In genomic region chr6:18323935-18324707, GRCh38 we compare ENCODE assay signal across 8 cellular contexts. TPM values are rescaled to one million over a fixed set of nuclear protein-coding genes. Genes with fewer than 3 reads are reported as not detected.
DNase-seq lines count a peak whose midpoint lies in the region; ATAC-seq and TF ChIP-seq lines count a peak whose summit lies in the region.

No MANE protein-coding gene starts in this region.

- H4K20me1 ChIP-seq in neural cell (ENCODE audit: insufficient read depth), result no peaks in the 10 kb centered on the region

- H3K9ac ChIP-seq in neural cell (ENCODE audit: low read length), result no peak overlapping the region

- no peak overlapping the region for H3K4me3 ChIP-seq in neural cell (ENCODE audit: low read length)

- ATAC-seq in GM21786 (IDR thresholded peaks at IDR 0.05; ENCODE audit: unreplicated experiment) (peak; percentile 50), HG03045 (IDR thresholded peaks at IDR 0.05; ENCODE audit: unreplicated experiment) (no peak)

- no peaks in the 10 kb centered on the region for H3K9me2 ChIP-seq in neural cell (ENCODE audit: insufficient read depth, low read length)

- no peak overlapping the region for H3K27ac ChIP-seq in neural cell (ENCODE audit: low read length)

- H3F3A ChIP-seq in neural cell (ENCODE audit: insufficient read depth, low read length, poor library complexity, severe bottlenecking), result no peaks in the 10 kb centered on the region

- H3K36me3 ChIP-seq in neural cell (ENCODE audit: insufficient read depth, low read length), result no peaks in the 10 kb centered on the region

- TF ChIP-seq CTCF in neural cell (IDR thresholded peaks at IDR 0.05; ENCODE audit: poor library complexity, severe bottlenecking), result peak; percentile 85

- peak; percentile 86 for TF ChIP-seq RAD21 in neural cell (conservative IDR thresholded peaks at IDR 0.05)

- TF ChIP-seq EP300 in neural cell (conservative IDR thresholded peaks at IDR 0.05; ENCODE audit: poor library complexity, severe bottlenecking), result no peak

- no peak overlapping the region for H2AFZ ChIP-seq in neural cell (ENCODE audit: low read depth, low read length)

- H3K79me2 ChIP-seq in neural cell (replicated peaks; ENCODE audit: insufficient read depth, low read length), result no peaks in the 10 kb centered on the region

- DNase-seq in Daoy (ENCODE audit: low read depth), result peak; percentile 19
- DNase-seq in NCI-H1105 (lab: John Stamatoyannopoulos, UW), result peak; percentile 32
- DNase-seq in SKM-1 (lab: John Stamatoyannopoulos, UW; ENCODE audit: unreplicated experiment), result peak; percentile 5
- DNase-seq in fibroblast of gingiva (ENCODE audit: low read depth), result peak; percentile 42
- no peak for DNase-seq in GF-D8 (lab: John Stamatoyannopoulos, UW)

- H3K27me3 ChIP-seq in neural cell (ENCODE audit: insufficient read depth, low read depth, low read length), result no peaks in the 10 kb centered on the region

- H3K4me2 ChIP-seq in neural cell (ENCODE audit: low read length), result no peak overlapping the region

- no peaks in the 10 kb centered on the region for H3K9me3 ChIP-seq in neural cell (ENCODE audit: low read length)

TF ChIP-seq in neural cell, 6 proteins besides CTCF, POLR2A, EP300 and RAD21:
- TF ChIP-seq MXI1 (conservative IDR thresholded peaks at IDR 0.05; ENCODE audit: poor library complexity, severe bottlenecking), result no peak
- peak; percentile 87 for TF ChIP-seq SMC3 (conservative IDR thresholded peaks at IDR 0.05; ENCODE audit: poor library complexity)

RNA-seq across cellular contexts. Expression of gene DEK, which starts 59.8 kb away (rescaled TPM):
- total RNA-seq in Daoy (2014; rRNA removed; shearing (Covaris generic)), result 320 and 481 TPM in 2 replicates
- 84.7 and 94.3 TPM in 2 replicates for polyA plus RNA-seq in neural cell
- 95.9 and 102 TPM in 2 replicates for polyA minus RNA-seq in neural cell
